In genomic region chr15:52013151-52013791, GRCh38 we compare ENCODE assay signal across 1 cellular context.
TF ChIP-seq lines count a peak whose summit lies in the region.

No MANE protein-coding gene starts in this region.

TF ChIP-seq in K562, 482 proteins besides CTCF, POLR2A, EP300 and RAD21 (continued from another document and continues in another):
- TF ChIP-seq ZNF592 (IDR thresholded peaks at IDR 0.05), result peak; percentile 65; the same call in 1 of the 2 replicates
- no peak for TF ChIP-seq RFX7 (CRISPR knock-in tag; IDR thresholded peaks at IDR 0.05)
- TF ChIP-seq, protein P1, sequence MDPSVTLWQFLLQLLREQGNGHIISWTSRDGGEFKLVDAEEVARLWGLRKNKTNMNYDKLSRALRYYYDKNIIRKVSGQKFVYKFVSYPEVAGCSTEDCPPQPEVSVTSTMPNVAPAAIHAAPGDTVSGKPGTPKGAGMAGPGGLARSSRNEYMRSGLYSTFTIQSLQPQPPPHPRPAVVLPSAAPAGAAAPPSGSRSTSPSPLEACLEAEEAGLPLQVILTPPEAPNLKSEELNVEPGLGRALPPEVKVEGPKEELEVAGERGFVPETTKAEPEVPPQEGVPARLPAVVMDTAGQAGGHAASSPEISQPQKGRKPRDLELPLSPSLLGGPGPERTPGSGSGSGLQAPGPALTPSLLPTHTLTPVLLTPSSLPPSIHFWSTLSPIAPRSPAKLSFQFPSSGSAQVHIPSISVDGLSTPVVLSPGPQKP (CRISPR knock-in tag; IDR thresholded peaks at IDR 0.05), result no peak
- TF ChIP-seq ZEB2 (IDR thresholded peaks at IDR 0.05), result 0 out of 2 replicates have a peak, but pooled peaks have one; percentile 50
- TF ChIP-seq KDM1A (IDR thresholded peaks at IDR 0.05), result peak; percentile 13 to 43; a peak in 2 of 4 replicates
- TF ChIP-seq ZNF584 (CRISPR knock-in tag; IDR thresholded peaks at IDR 0.05; ENCODE audit: low read depth), result peak; percentile 62; the same call in 1 of the 2 replicates
- 0 out of 2 replicates have a peak, but pooled peaks have one; percentile 11 for TF ChIP-seq TEAD4 (IDR thresholded peaks at IDR 0.05; ENCODE audit: low read length)
- TF ChIP-seq TEAD4 (CRISPR knock-in tag; IDR thresholded peaks at IDR 0.05; ENCODE audit: borderline replicate concordance), result no peak
- peak; percentile 77 for TF ChIP-seq PKNOX1 (IDR thresholded peaks at IDR 0.05)
- TF ChIP-seq MAZ (CRISPR knock-in tag; conservative IDR thresholded peaks at IDR 0.05 in 1 of 2, IDR thresholded peaks at IDR 0.05 in 1 of 2), result 0 out of 4 replicates have a peak, but pooled peaks of 1 of the 2 experiments have one; percentile 7
- TF ChIP-seq NCOA6 (IDR thresholded peaks at IDR 0.05), result no peak
- TF ChIP-seq ARID1B (IDR thresholded peaks at IDR 0.05), result peak; percentile 65
- peak; percentile 74 for TF ChIP-seq SMARCE1 (IDR thresholded peaks at IDR 0.05)
- TF ChIP-seq RERE (CRISPR knock-in tag; IDR thresholded peaks at IDR 0.05; ENCODE audit: borderline replicate concordance), result no peak
- TF ChIP-seq SMARCC2 (IDR thresholded peaks at IDR 0.05; ENCODE audit: low read depth), result 0 out of 2 replicates have a peak, but pooled peaks have one; percentile 61
- peak; percentile 71; the same call in 1 of the 2 replicates for TF ChIP-seq SMARCA4 (IDR thresholded peaks at IDR 0.05)
- TF ChIP-seq JUND (IDR thresholded peaks at IDR 0.05; ENCODE audit: borderline replicate concordance, low read depth, low read length), result peak; percentile 52
- TF ChIP-seq JUND (tag; IDR thresholded peaks at IDR 0.05; ENCODE audit: borderline replicate concordance, low read depth, low read length), result peak; percentile 76; the same call in 2 of the 3 replicates
- no peak for TF ChIP-seq ASH1L (IDR thresholded peaks at IDR 0.05; ENCODE audit: borderline replicate concordance, low read depth, partially characterized antibody)
- TF ChIP-seq BACH1 (tag; IDR thresholded peaks at IDR 0.05), result 0 out of 2 replicates have a peak, but pooled peaks have one; percentile 21
- TF ChIP-seq L3MBTL2 (IDR thresholded peaks at IDR 0.05), result no peak
- TF ChIP-seq DIDO1 (tag; IDR thresholded peaks at IDR 0.05; ENCODE audit: low read depth), result no peak
- TF ChIP-seq IRF9 (tag; IDR thresholded peaks at IDR 0.05), result no peak
- peak; percentile 77 for TF ChIP-seq JUN (IDR thresholded peaks at IDR 0.05; ENCODE audit: borderline replicate concordance, low read depth, low read length)
- no peak for TF ChIP-seq JUN (CRISPR knock-in tag; IDR thresholded peaks at IDR 0.05; ENCODE audit: borderline replicate concordance)
- no peak for TF ChIP-seq ETS1 (conservative IDR thresholded peaks at IDR 0.05; ENCODE audit: control insufficient read depth, low read depth, low read length)
- TF ChIP-seq ZBTB49 (CRISPR knock-in tag; IDR thresholded peaks at IDR 0.05; ENCODE audit: borderline replicate concordance), result no peak
- TF ChIP-seq, protein P2, sequence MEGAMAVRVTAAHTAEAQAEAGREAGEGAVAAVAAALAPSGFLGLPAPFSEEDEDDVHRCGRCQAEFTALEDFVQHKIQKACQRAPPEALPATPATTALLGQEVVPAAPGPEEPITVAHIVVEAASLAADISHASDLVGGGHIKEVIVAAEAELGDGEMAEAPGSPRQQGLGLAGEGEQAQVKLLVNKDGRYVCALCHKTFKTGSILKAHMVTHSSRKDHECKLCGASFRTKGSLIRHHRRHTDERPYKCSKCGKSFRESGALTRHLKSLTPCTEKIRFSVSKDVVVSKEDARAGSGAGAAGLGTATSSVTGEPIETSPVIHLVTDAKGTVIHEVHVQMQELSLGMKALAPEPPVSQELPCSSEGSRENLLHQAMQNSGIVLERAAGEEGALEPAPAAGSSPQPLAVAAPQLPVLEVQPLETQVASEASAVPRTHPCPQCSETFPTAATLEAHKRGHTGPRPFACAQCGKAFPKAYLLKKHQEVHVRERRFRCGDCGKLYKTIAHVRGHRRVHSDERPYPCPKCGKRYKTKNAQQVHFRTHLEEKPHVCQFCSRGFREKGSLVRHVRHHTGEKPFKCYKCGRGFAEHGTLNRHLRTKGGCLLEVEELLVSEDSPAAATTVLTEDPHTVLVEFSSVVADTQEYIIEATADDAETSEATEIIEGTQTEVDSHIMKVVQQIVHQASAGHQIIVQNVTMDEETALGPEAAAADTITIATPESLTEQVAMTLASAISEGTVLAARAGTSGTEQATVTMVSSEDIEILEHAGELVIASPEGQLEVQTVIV (CRISPR knock-in tag; IDR thresholded peaks at IDR 0.05; ENCODE audit: borderline replicate concordance), result 0 out of 2 replicates have a peak, but pooled peaks have one; percentile 36
- no peak for TF ChIP-seq NR2C2 (CRISPR knock-in tag; IDR thresholded peaks at IDR 0.05)
- peak; percentile 58 for TF ChIP-seq NR2C2 (tag; IDR thresholded peaks at IDR 0.05)
- no peak for TF ChIP-seq NR3C1 (CRISPR knock-in tag; IDR thresholded peaks at IDR 0.05)
- TF ChIP-seq MCM2 (IDR thresholded peaks at IDR 0.05; ENCODE audit: low read depth), result no peak
- no peak for TF ChIP-seq HNRNPK (IDR thresholded peaks at IDR 0.05; ENCODE audit: low read depth, low read length, poor library complexity, severe bottlenecking)
- peak; percentile 95 for TF ChIP-seq FOSL1 (tag; conservative IDR thresholded peaks at IDR 0.05)
- no peak for TF ChIP-seq ZC3H8 (IDR thresholded peaks at IDR 0.05)
- TF ChIP-seq CEBPB (tag; IDR thresholded peaks at IDR 0.05), result peak; percentile 97
- TF ChIP-seq HMBOX1 (IDR thresholded peaks at IDR 0.05), result peak; percentile 85
- TF ChIP-seq SPI1 (IDR thresholded peaks at IDR 0.05; ENCODE audit: borderline replicate concordance, low read depth, low read length), result peak; percentile 53; the same call in 1 of the 2 replicates
- TF ChIP-seq EP400 (IDR thresholded peaks at IDR 0.05), result peak; percentile 26; the same call in 1 of the 2 replicates
- TF ChIP-seq SOX6 (IDR thresholded peaks at IDR 0.05), result peak; percentile 21
- TF ChIP-seq POLR2B (IDR thresholded peaks at IDR 0.05; ENCODE audit: low read depth, partially characterized antibody), result no peak
- no peak for TF ChIP-seq ZNF778 (CRISPR knock-in tag; IDR thresholded peaks at IDR 0.05)
- no peak for TF ChIP-seq TAF1 (IDR thresholded peaks at IDR 0.05; ENCODE audit: control insufficient read depth, extremely low read depth, insufficient read depth, low read length, severe bottlenecking)
